ENCODE assay signal across 1 cellular context in the genomic region with DNA sequence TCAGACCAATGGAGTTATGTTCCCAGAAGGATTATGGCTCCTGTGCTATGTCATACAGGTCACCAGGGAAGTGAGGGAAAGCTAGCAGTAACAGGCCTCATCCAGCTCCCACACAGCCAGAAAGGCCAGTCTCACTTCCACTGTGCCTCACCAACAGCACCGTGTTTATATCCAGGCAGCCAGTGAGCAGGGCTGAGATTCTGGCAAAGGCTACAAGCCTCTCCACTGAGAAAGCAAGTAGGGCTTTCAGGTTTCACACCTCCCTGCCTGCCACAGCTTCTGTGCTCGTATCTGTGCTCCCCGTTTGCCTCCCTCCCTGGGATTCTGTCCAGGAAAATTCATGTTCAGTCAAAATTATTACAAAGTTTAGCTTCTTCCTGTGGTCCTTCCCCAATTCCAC.
TF ChIP-seq lines count a peak whose summit lies in the region.

No MANE protein-coding gene starts in this region.

TF ChIP-seq in GM12878, 131 proteins besides CTCF, POLR2A, EP300 and RAD21:
- TF ChIP-seq ELK1 (IDR thresholded peaks at IDR 0.05; ENCODE audit: low read depth, low read length) (no peak), SUPT20H (IDR thresholded peaks at IDR 0.05; ENCODE audit: borderline replicate concordance, control insufficient read depth, low read depth, low read length) (no peak), SMARCA5 (IDR thresholded peaks at IDR 0.05) (no peak), DPF2 (IDR thresholded peaks at IDR 0.05) (no peak), PML (IDR thresholded peaks at IDR 0.05; ENCODE audit: low read length) (no peak), SP1 (IDR thresholded peaks at IDR 0.05; ENCODE audit: low read depth, low read length) (no peak), SREBF1 (IDR thresholded peaks at IDR 0.05; ENCODE audit: low read length) (no peak), MTA3 (IDR thresholded peaks at IDR 0.05; ENCODE audit: borderline replicate concordance, low read length) (no peak), HDGF (IDR thresholded peaks at IDR 0.05) (no peak), MXI1 (IDR thresholded peaks at IDR 0.05; ENCODE audit: low read depth, low read length) (no peak), PAX8 (IDR thresholded peaks at IDR 0.05) (no peak)
- TF ChIP-seq, protein P1, sequence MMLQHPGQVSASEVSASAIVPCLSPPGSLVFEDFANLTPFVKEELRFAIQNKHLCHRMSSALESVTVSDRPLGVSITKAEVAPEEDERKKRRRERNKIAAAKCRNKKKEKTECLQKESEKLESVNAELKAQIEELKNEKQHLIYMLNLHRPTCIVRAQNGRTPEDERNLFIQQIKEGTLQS (IDR thresholded peaks at IDR 0.05; ENCODE audit: borderline replicate concordance, extremely low read depth, low read depth, low read length) = no peak
TF ChIP-seq in GM12878: peak in this region for 0.
